14 cellular contexts compared by ENCODE assay signal in genomic region chr19:34224996-34225658, GRCh38. TPM values are rescaled to one million over a fixed set of nuclear protein-coding genes. Genes with fewer than 3 reads are reported as not detected.
DNase-seq lines count a peak whose midpoint lies in the region; ATAC-seq and TF ChIP-seq lines count a peak whose summit lies in the region.
"Had no signal": no experiment of that assay in that cellular context is flagged by ENCODE, and none has a peak within 500 bp of the region (broad histone marks: within the 10 kb centered on the region; RNA-seq: fewer than 3 reads in every experiment).

No MANE protein-coding gene starts in this region.

- CTCF ChIA-PET in PC-3 (lab: Charles Lee) = no interaction called here

- peaks cover 60% of the 10 kb centered on the region for H3K36me3 ChIP-seq in PC-3 (ENCODE audit: low read depth, low read length)

- H3K4me1 ChIP-seq in PC-3 (ENCODE audit: insufficient read depth, low read length) = peaks cover 31% of the 10 kb centered on the region
- H3K4me1 ChIP-seq: colonic mucosa, Peyer's patch, upper lobe of right lung had no signal

- no peaks in the 10 kb centered on the region for H3K27me3 ChIP-seq in PC-3 (ENCODE audit: low read length)
- H3K27me3 ChIP-seq: colonic mucosa, neutrophil, Peyer's patch, upper lobe of right lung had no signal

- no peaks in the 10 kb centered on the region for H3K79me2 ChIP-seq in PC-3 (ENCODE audit: low read length)

- DNase-seq in activated CD4-positive, CD25-positive, alpha-beta regulatory T cell (lab: John Stamatoyannopoulos, UW) = no peak
- peak; percentile 58 for DNase-seq in PC-3
- DNase-seq in choroid plexus epithelial cell (ENCODE audit: low read depth) = peak; percentile 63
- peak; percentile 21 for DNase-seq in renal cortical epithelial cell (ENCODE audit: low read depth)
- no peak for DNase-seq in Kasumi-1 (lab: John Stamatoyannopoulos, UW)
- no peak for DNase-seq in HuH-7 (ENCODE audit: low spot score)
- no peak for DNase-seq in superior temporal gyrus (ENCODE audit: extremely low spot score)
- DNase-seq: activated CD4-positive, alpha-beta T cell treated with anti-CD3 and anti-CD28 coated beads for 1 hour; colonic mucosa; Peyer's patch; stimulated activated CD4-positive, alpha-beta T cell treated with anti-CD3 and anti-CD28 coated beads, Interleukin-4, amount 100 ng/mL, for 1 hour; upper lobe of right lung had no signal

- H4K20me1 ChIP-seq in PC-3 (ENCODE audit: low read length) = peaks cover 5% of the 10 kb centered on the region; the same call in 1 of the 2 replicates

- intact Hi-C loops in PC-3 (cut with micrococcal nuclease) = loop anchor here (5.0 kb wide), 1 partner anchor 112 kb away; no protein-coding TSS in a partner anchor

- no peaks in the 10 kb centered on the region for H3K9me3 ChIP-seq in PC-3 (ENCODE audit: low read length)
- H3K9me3 ChIP-seq: colonic mucosa, neutrophil, Peyer's patch, upper lobe of right lung had no signal

- H3K4me3 ChIP-seq in PC-3 (ENCODE audit: low read length) (no peak overlapping the region), choroid plexus epithelial cell (ENCODE audit: low read depth, low read length) (no peak overlapping the region)
- H3K4me3 ChIP-seq: colonic mucosa, Peyer's patch, upper lobe of right lung had no signal

- TF ChIP-seq CTCF in PC-3 (conservative IDR thresholded peaks at IDR 0.05; ENCODE audit: low read depth, low read length) (no peak), choroid plexus epithelial cell (conservative IDR thresholded peaks at IDR 0.05; ENCODE audit: low read depth, low read length) (no peak)

- no peaks in the 10 kb centered on the region for H3F3A ChIP-seq in PC-3 (ENCODE audit: low read length, unreplicated experiment)

- BruUV-seq in PC-3 (replicated peaks; lab: Mats Ljungman, UMichigan) = no TSS peak

- peak; percentile 78 to 82 for ATAC-seq in activated CD4-positive, CD25-positive, alpha-beta regulatory T cell treated with anti-CD3 and anti-CD28 coated beads, Interleukin-2, amount 50 U/mL, for 24 hours
- peak; percentile 83 for ATAC-seq in PC-3
- ATAC-seq: upper lobe of right lung had no signal

- no peak overlapping the region for H3K9ac ChIP-seq in PC-3 (ENCODE audit: low read length)

- no peak overlapping the region for H2AFZ ChIP-seq in PC-3 (ENCODE audit: low read length)

- peak overlapping the region; percentile 24; the same call in 1 of the 2 replicates for H3K4me2 ChIP-seq in PC-3 (ENCODE audit: low read length)

- POLR2A ChIA-PET in PC-3 (lab: Charles Lee; ENCODE audit: unreplicated experiment) = interaction anchor here (0.6 kb wide), 1 partner anchor 107 kb away, joined by 3 read pairs; no protein-coding TSS in a partner anchor

- no peaks in the 10 kb centered on the region for H3K9me2 ChIP-seq in PC-3 (replicated peaks; ENCODE audit: low read length)

- peak overlapping the region; percentile 47 for H3K27ac ChIP-seq in PC-3 (ENCODE audit: low read length)
- H3K27ac ChIP-seq: colonic mucosa, neutrophil, Peyer's patch, upper lobe of right lung had no signal

RNA-seq across cellular contexts. Expression of gene GARRE1, which starts 29.2 kb away (rescaled TPM):
- total RNA-seq in PC-3 (2014; rRNA removed) = 6.1 and 6.3 TPM in 2 replicates
- total RNA-seq in renal cortical epithelial cell = 8.9 and 19.7 TPM in 2 replicates

RNA-seq across cellular contexts. Expression of gene LSM14A, which starts 52.8 kb away (rescaled TPM):
- 67.4 and 88.5 TPM in 2 replicates for total RNA-seq in PC-3 (2014; rRNA removed)
- total RNA-seq in renal cortical epithelial cell = 75.9 and 112 TPM in 2 replicates

Comparison
In these comparisons a context has a peak if more than half of its experiments do, and no peak if none do; other contexts are left out.
1. DNase-seq: peak in PC-3 (single experiment), choroid plexus epithelial cell (single experiment) and renal cortical epithelial cell (single experiment); none in activated CD4-positive, CD25-positive, alpha-beta regulatory T cell (0 of 4), Kasumi-1 (0 of 2), HuH-7 (single experiment) and superior temporal gyrus (single experiment).